Comparison of ENCODE assay signal across 9 cellular contexts in genomic region chr10:61993676-61994401, GRCh38.
DNase-seq lines count a peak whose midpoint lies in the region; ATAC-seq and TF ChIP-seq lines count a peak whose summit lies in the region.
"Had no signal": no experiment of that assay in that cellular context is flagged by ENCODE, and none has a peak within 500 bp of the region (broad histone marks: within the 10 kb centered on the region; RNA-seq: fewer than 3 reads in every experiment).

No MANE protein-coding gene starts in this region.

- 46 to 62% methylated on average over 7 of the region's 7 CpGs for WGBS in heart right ventricle, 2 donors
- 39% methylated on average over 7 of the region's 7 CpGs for WGBS in right cardiac atrium

- H3K36me3 ChIP-seq in heart right ventricle, result no peaks in the 10 kb centered on the region
- no peaks in the 10 kb centered on the region for H3K36me3 ChIP-seq in uterus

- H3K4me1 ChIP-seq in heart right ventricle, result peaks cover 4 to 63% (median 27%) of the 10 kb centered on the region in 9 donors
- H3K4me1 ChIP-seq in right cardiac atrium (ENCODE audit: control insufficient read depth, insufficient read depth, low read length), result peaks cover 8% of the 10 kb centered on the region
- peaks cover 9 to 13% of the 10 kb centered on the region in 2 donors for H3K4me1 ChIP-seq in uterus

- TF ChIP-seq CTCF in heart right ventricle (IDR thresholded peaks at IDR 0.05) (no peak), astrocyte of the cerebellum (IDR thresholded peaks at IDR 0.05; ENCODE audit: low read depth, low read length, missing control alignments) (no peak), mesothelial cell of epicardium (IDR thresholded peaks at IDR 0.05; ENCODE audit: unreplicated experiment) (no peak), uterus (IDR thresholded peaks at IDR 0.05) (no peak)

- H3K27ac ChIP-seq in heart right ventricle (peak overlapping the region in 9 of 10 donors; percentile 44 to 90 (median 76)), right cardiac atrium (ENCODE audit: low read length) (no peak overlapping the region), uterus (peak overlapping the region; percentile 40 to 85)

- H3K36me3 Mint-ChIP-seq in mesothelial cell of epicardium, result peaks cover 16% of the 10 kb centered on the region

- intact Hi-C loops in heart right ventricle (cut with DNase I), result loop anchor here in 2 of 10 donors (5.0 to 10.0 kb wide), 2 partner anchors 89 to 92 kb away; partner anchors contain the start of gene ARID5B (in 2 of the 2)
- intact Hi-C loops in right cardiac atrium (cut with DNase I), result loop anchor here in 1 of 4 donors (10.0 kb wide), 1 partner anchor 89 kb away; the partner anchor contains the start of gene ARID5B
- intact Hi-C loops in uterus (cut with DNase I; ENCODE audit: low total_unique reads), result no loop called here

- H3K27ac Mint-ChIP-seq in mesothelial cell of epicardium, result peak overlapping the region; percentile 90

- H3K27me3 ChIP-seq in heart right ventricle (no peaks in the 10 kb centered on the region), right cardiac atrium (ENCODE audit: control insufficient read depth, insufficient read depth) (no peaks in the 10 kb centered on the region), uterus (no peaks in the 10 kb centered on the region)

- ATAC-seq in heart right ventricle, result peak in 1 of 8 donors; percentile 24
- ATAC-seq in right cardiac atrium, result no peak
- no peak for ATAC-seq in GM18907 (IDR thresholded peaks at IDR 0.05; ENCODE audit: unreplicated experiment)

- in situ Hi-C loops in astrocyte of the cerebellum (cut with HindIII; ENCODE audit: low sequenced_read_pairs), result no loop called here

- H3K4me3 Mint-ChIP-seq in mesothelial cell of epicardium, result no peak overlapping the region

- no peak for DNase-seq in heart right ventricle
- DNase-seq in right cardiac atrium, result no peak
- peak; percentile 9 for DNase-seq in astrocyte of the cerebellum (ENCODE audit: low read depth)
- no peak for DNase-seq in mesothelial cell of epicardium (ENCODE audit: low spot score in 2 of 2, unreplicated experiment in 2 of 2)
- no peak for DNase-seq in uterus
- DNase-seq in HuH-7 (ENCODE audit: low spot score), result no peak
- no peak for DNase-seq in activated CD4-positive, alpha-beta T cell treated with anti-CD3 and anti-CD28 coated beads, Interleukin-2, amount 50 U/mL, for 48 hours
- DNase-seq: GOT3 had no signal

- TF ChIP-seq POLR2A in uterus (IDR thresholded peaks at IDR 0.05), result no peak

- H3K4me3 ChIP-seq in heart right ventricle (peak overlapping the region in 6 of 10 donors; percentile 22 to 37 (median 34)), right cardiac atrium (ENCODE audit: low read length) (no peak overlapping the region), astrocyte of the cerebellum (ENCODE audit: low read depth, low read length) (no peak overlapping the region), uterus (no peak overlapping the region)

- peaks cover 5% of the 10 kb centered on the region for H3K9me3 Mint-ChIP-seq in mesothelial cell of epicardium

- no peaks in the 10 kb centered on the region for H3K27me3 Mint-ChIP-seq in mesothelial cell of epicardium (ENCODE audit: low read depth)

- H3K9me3 ChIP-seq in heart right ventricle (no peaks in the 10 kb centered on the region), right cardiac atrium (ENCODE audit: control insufficient read depth, low read length) (no peaks in the 10 kb centered on the region), uterus (no peaks in the 10 kb centered on the region)

- peaks cover 39% of the 10 kb centered on the region for H3K4me1 Mint-ChIP-seq in mesothelial cell of epicardium

Comparison
In these comparisons a context has a peak if more than half of its experiments do, and no peak if none do; other contexts are left out.
1. H3K4me3 ChIP-seq: peak in heart right ventricle (6 of 10); none in right cardiac atrium (single experiment), astrocyte of the cerebellum (single experiment) and uterus (0 of 2).